In genomic region chr4:158929939-158930344, GRCh38 we compare ENCODE assay signal across 1 cellular context.
TF ChIP-seq lines count a peak whose summit lies in the region.

No MANE protein-coding gene starts in this region.

TF ChIP-seq in IMR-90, 13 proteins besides CTCF, POLR2A, EP300 and RAD21 (continued from another document):
- TF ChIP-seq, protein P1, sequence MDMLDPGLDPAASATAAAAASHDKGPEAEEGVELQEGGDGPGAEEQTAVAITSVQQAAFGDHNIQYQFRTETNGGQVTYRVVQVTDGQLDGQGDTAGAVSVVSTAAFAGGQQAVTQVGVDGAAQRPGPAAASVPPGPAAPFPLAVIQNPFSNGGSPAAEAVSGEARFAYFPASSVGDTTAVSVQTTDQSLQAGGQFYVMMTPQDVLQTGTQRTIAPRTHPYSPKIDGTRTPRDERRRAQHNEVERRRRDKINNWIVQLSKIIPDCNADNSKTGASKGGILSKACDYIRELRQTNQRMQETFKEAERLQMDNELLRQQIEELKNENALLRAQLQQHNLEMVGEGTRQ (IDR thresholded peaks at IDR 0.05; ENCODE audit: low read depth, low read length), result no peak
- TF ChIP-seq RCOR1 (IDR thresholded peaks at IDR 0.05; ENCODE audit: insufficient replicate concordance, low read length), result no peak
